Comparison of ENCODE assay signal across 35 cellular contexts in the genomic region with DNA sequence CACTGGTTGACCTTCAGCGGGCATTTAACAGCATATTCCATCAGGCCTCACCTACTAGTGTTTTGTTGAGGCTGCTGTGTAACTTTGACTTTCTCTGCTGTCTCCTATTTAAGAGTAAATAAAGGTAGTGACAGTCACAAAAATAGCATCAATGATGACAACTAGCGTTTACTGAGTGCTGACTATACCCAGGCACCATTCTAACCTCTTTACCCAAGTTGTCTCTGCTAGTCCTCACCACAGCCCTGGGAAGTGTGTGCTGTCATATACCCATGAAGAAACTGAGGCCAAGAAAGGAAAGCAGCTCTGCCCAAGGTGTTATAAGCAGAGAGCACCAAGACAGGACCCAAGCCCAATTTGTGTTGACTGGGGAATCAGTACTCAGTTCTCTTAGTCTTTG.
DNase-seq lines count a peak whose midpoint lies in the region; ATAC-seq and TF ChIP-seq lines count a peak whose summit lies in the region.
"Had no signal": no experiment of that assay in that cellular context is flagged by ENCODE, and none has a peak within 500 bp of the region (broad histone marks: within the 10 kb centered on the region; RNA-seq: fewer than 3 reads in every experiment).

No MANE protein-coding gene starts in this region.

- peaks cover 3% of the 10 kb centered on the region for H3K27me3 Mint-ChIP-seq in endothelial cell (ENCODE audit: unreplicated experiment)
- H3K27me3 Mint-ChIP-seq: CD4-positive, alpha-beta T cell; CD4-positive, CD25-positive, alpha-beta regulatory T cell had no signal

- H3K9me3 ChIP-seq in right atrium auricular region (no peaks in the 10 kb centered on the region), left ventricle myocardium inferior (replicated peaks) (peaks cover 8% of the 10 kb centered on the region), right cardiac atrium (ENCODE audit: control insufficient read depth, low read length) (no peaks in the 10 kb centered on the region)
- H3K9me3 ChIP-seq: BE2C, Caco-2 had no signal

- H3K27me3 ChIP-seq in right atrium auricular region (no peaks in the 10 kb centered on the region), left ventricle myocardium inferior (ENCODE audit: low read depth) (no peaks in the 10 kb centered on the region), right cardiac atrium (ENCODE audit: control insufficient read depth, insufficient read depth) (no peaks in the 10 kb centered on the region)
- H3K27me3 ChIP-seq: BE2C; BLaER1 treated with 17β-estradiol and CSF1 and Interleukin-3, amounts not matched to agents 10 nM and 100 nM had no signal

- no peak overlapping the region for H3K4me3 Mint-ChIP-seq in endothelial cell (ENCODE audit: unreplicated experiment)
- H3K4me3 Mint-ChIP-seq: B cell; CD14-positive monocyte; CD4-positive, alpha-beta memory T cell; CD4-positive, alpha-beta T cell; CD4-positive, CD25-positive, alpha-beta regulatory T cell; CD8-positive, alpha-beta memory T cell; CD8-positive, alpha-beta T cell had no signal

- intact Hi-C loops in Right ventricle myocardium superior (cut with DNase I) = no loop called here
- intact Hi-C loops in left ventricle myocardium inferior (cut with micrococcal nuclease) = no loop called here
- intact Hi-C loops in right cardiac atrium (cut with DNase I) = no loop called here
- intact Hi-C loops in left ventricle myocardium superior (cut with micrococcal nuclease) = no loop called here
- intact Hi-C loops in left cardiac atrium (cut with DNase I) = no loop called here

- H3K36me3 ChIP-seq in right atrium auricular region = no peaks in the 10 kb centered on the region
- H3K36me3 ChIP-seq in left ventricle myocardium inferior = no peaks in the 10 kb centered on the region
- H3K36me3 ChIP-seq: BE2C, BLaER1 had no signal

- no peak for DNase-seq in Right ventricle myocardium superior
- DNase-seq in right atrium auricular region (ENCODE audit: low spot score) = no peak
- DNase-seq in left ventricle myocardium inferior = no peak
- no peak for DNase-seq in right cardiac atrium
- DNase-seq in left ventricle myocardium superior = no peak
- no peak for DNase-seq in left cardiac atrium
- DNase-seq in endothelial cell (ENCODE audit: low spot score) = no peak
- no peak for DNase-seq in NCI-H748 treated with DMSO at 0.1 percent for 48 hours (lab: John Stamatoyannopoulos, UW)
- DNase-seq: 8988T; ACHN; AML-193; BE2C; C1 segment of cervical spinal cord; Caco-2; Calu3; CD4-positive, alpha-beta memory T cell; CD4-positive, alpha-beta T cell; CD4-positive, CD25-positive, alpha-beta regulatory T cell; CD8-positive, alpha-beta memory T cell; CD8-positive, alpha-beta T cell; COR-L47; DMS 273 treated with DMSO at 0.1 percent for 48 hours; DMS153; DMS53; DMS79; DMS79 treated with DMSO at 0.1 percent for 48 hours; DND-41; EL had no signal

- 89% methylated on average over 2 of the region's 2 CpGs for WGBS in right cardiac atrium

- peaks cover 10% of the 10 kb centered on the region for H3K4me1 Mint-ChIP-seq in endothelial cell (ENCODE audit: unreplicated experiment)
- H3K4me1 Mint-ChIP-seq: B cell; CD14-positive monocyte; CD4-positive, alpha-beta memory T cell; CD4-positive, CD25-positive, alpha-beta regulatory T cell; CD8-positive, alpha-beta memory T cell had no signal

- peak; percentile 36 for ATAC-seq in Right ventricle myocardium superior (ENCODE audit: poor library complexity)
- no peak for ATAC-seq in right cardiac atrium
- ATAC-seq in left ventricle myocardium superior = peak; percentile 51
- no peak for ATAC-seq in left cardiac atrium
- ATAC-seq: A549; CD8-positive, alpha-beta T cell had no signal

- H3K4me1 ChIP-seq in right atrium auricular region (peaks cover 0 to 14% of the 10 kb centered on the region in 2 donors), left ventricle myocardium inferior (peaks cover 61% of the 10 kb centered on the region), right cardiac atrium (ENCODE audit: control insufficient read depth, insufficient read depth, low read length) (peaks cover 4% of the 10 kb centered on the region)
- H3K4me1 ChIP-seq: A549, BE2C, Caco-2 had no signal

- H3K27ac ChIP-seq in right atrium auricular region (no peak overlapping the region), left ventricle myocardium inferior (replicated peaks) (peak overlapping the region; percentile 48), right cardiac atrium (ENCODE audit: low read length) (no peak overlapping the region)
- H3K27ac ChIP-seq: 22Rv1; A549; BLaER1; BLaER1 treated with 17β-estradiol and CSF1 and Interleukin-3, amounts not matched to agents 10 nM and 100 nM; C4-2B had no signal

- H3K4me3 ChIP-seq in right atrium auricular region = no peak overlapping the region
- H3K4me3 ChIP-seq in left ventricle myocardium inferior = no peak overlapping the region
- no peak overlapping the region for H3K4me3 ChIP-seq in right cardiac atrium (ENCODE audit: low read length)
- H3K4me3 ChIP-seq: A549; BLaER1; BLaER1 treated with 17β-estradiol and CSF1 and Interleukin-3, amounts not matched to agents 10 nM and 100 nM had no signal

- no peak for TF ChIP-seq CTCF in right atrium auricular region (IDR thresholded peaks at IDR 0.05)
- no peak for TF ChIP-seq CTCF in left ventricle myocardium inferior (IDR thresholded peaks at IDR 0.05; ENCODE audit: borderline replicate concordance)
- no peak for TF ChIP-seq CTCF in endothelial cell (IDR thresholded peaks at IDR 0.05; ENCODE audit: unreplicated experiment)

- H3K27ac Mint-ChIP-seq in endothelial cell (ENCODE audit: unreplicated experiment) = peak overlapping the region; percentile 24
- H3K27ac Mint-ChIP-seq: B cell; CD14-positive monocyte; CD4-positive, alpha-beta memory T cell; CD4-positive, alpha-beta T cell; CD4-positive, CD25-positive, alpha-beta regulatory T cell; CD8-positive, alpha-beta memory T cell; CD8-positive, alpha-beta T cell had no signal

- H3K9me3 Mint-ChIP-seq in endothelial cell (ENCODE audit: unreplicated experiment) = no peaks in the 10 kb centered on the region

- H3K36me3 Mint-ChIP-seq in endothelial cell (ENCODE audit: low read depth, unreplicated experiment) = peaks cover 64% of the 10 kb centered on the region
- H3K36me3 Mint-ChIP-seq: CD14-positive monocyte; CD4-positive, alpha-beta memory T cell; CD4-positive, CD25-positive, alpha-beta regulatory T cell; CD8-positive, alpha-beta memory T cell; CD8-positive, alpha-beta T cell had no signal

Comparison
In these comparisons a context has a peak if more than half of its experiments do, and no peak if none do; other contexts are left out.
1. ATAC-seq: peak in Right ventricle myocardium superior (single experiment) and left ventricle myocardium superior (single experiment); none in right cardiac atrium (0 of 2) and left cardiac atrium (0 of 2).